In the genomic region with DNA sequence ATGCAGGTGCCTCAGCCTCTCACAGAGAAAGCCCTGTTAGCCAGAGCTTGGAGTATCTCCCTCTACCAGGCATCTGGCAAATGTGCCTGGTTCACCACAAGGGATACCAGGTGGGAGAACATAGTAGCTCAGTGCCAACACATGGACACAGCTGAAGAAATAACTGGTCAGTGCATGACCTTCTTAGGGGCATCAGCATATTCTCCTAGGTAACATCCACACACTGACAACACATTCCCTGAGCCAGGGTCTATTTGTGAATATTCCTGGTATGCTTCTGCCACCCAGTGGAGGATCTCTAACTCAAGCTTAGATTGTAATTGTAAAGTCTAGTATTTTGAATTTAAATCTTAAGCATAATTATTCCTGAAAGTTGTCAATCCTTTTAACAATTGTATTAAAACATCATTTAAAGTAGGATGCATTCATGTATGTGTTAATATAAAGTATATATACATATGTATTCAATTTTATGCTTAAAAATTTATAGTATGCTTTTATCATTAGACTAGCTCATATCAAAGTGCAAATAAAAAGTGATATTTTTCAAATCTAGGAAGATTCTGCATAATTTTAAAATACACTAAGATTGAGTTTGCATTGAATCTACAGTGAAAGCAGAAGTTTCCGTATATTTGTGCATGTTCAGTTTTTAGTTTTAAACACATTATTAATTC, we compare ENCODE assay signal across 8 cellular contexts. TPM values are rescaled to one million over a fixed set of nuclear protein-coding genes. Genes with fewer than 3 reads are reported as not detected.
DNase-seq lines count a peak whose midpoint lies in the region; ATAC-seq, FAIRE-seq and TF ChIP-seq lines count a peak whose summit lies in the region.

No MANE protein-coding gene starts in this region.

- H3K9me3 ChIP-seq in Panc1 (ENCODE audit: control insufficient read depth, insufficient read depth, low read depth, low read length) (no peaks in the 10 kb centered on the region), endothelial cell of umbilical vein (replicated peaks; ENCODE audit: control insufficient read depth, insufficient read depth, low read length) (no peaks in the 10 kb centered on the region)

- TF ChIP-seq CTCF in GM10266 (IDR thresholded peaks at IDR 0.05; ENCODE audit: control insufficient read depth, insufficient read depth, low read depth, missing control alignments), result peak; percentile 38
- peak; percentile 77 for TF ChIP-seq CTCF in Panc1 (IDR thresholded peaks at IDR 0.05)
- peak; percentile 30 to 38 for TF ChIP-seq CTCF in endothelial cell of umbilical vein (IDR thresholded peaks at IDR 0.05; ENCODE audit: extremely low read depth in 1 of 2, insufficient read depth in 1 of 2, low read depth in 1 of 2, low read length in 2 of 2)

- DNase-seq in GM10266 (ENCODE audit: extremely low spot score), result peak; percentile 8
- DNase-seq in Kasumi-1 (lab: John Stamatoyannopoulos, UW), result peak; percentile 68 to 76
- DNase-seq in Panc1 (ENCODE audit: low read depth, low spot score), result peak; percentile 72
- peak; percentile 88 for DNase-seq in endothelial cell of umbilical vein (ENCODE audit: low read depth, low spot score)
- DNase-seq in mucosa of gallbladder (ENCODE audit: low spot score), result peak; percentile 32
- DNase-seq in NK-92 (lab: John Stamatoyannopoulos, UW; ENCODE audit: unreplicated experiment), result no peak
- no peak for DNase-seq in effector CD8-positive, alpha-beta T cell (lab: John Stamatoyannopoulos, UW)

- CTCF ChIA-PET in Panc1 (lab: Charles Lee) (interaction anchor here (0.6 to 2.1 kb wide), 7 partner anchors 54 to 1046 kb away, joined by 3 to 8 read pairs (median 5); no protein-coding TSS in a partner anchor), endothelial cell of umbilical vein (lab: Charles Lee) (interaction anchor here (0.6 to 3.9 kb wide), 53 partner anchors 12 to 1032 kb away, joined by 3 to 97 read pairs (median 4); a partner anchor contains a TSS)

- H3K27ac ChIP-seq in Panc1 (ENCODE audit: low read length) (peak overlapping the region; percentile 59; the same call in 1 of the 2 replicates), endothelial cell of umbilical vein (ENCODE audit: insufficient read depth, low read depth, low read length) (no peak overlapping the region)

- H3K4me3 ChIP-seq in Panc1 (ENCODE audit: low read depth in 2 of 2, low read length in 2 of 2) (no peak overlapping the region), endothelial cell of umbilical vein (replicated peaks in 1 of 3; ENCODE audit: insufficient read depth in 1 of 3, low read depth in 1 of 3, low read length in 3 of 3) (no peak overlapping the region)

- BruUV-seq in Panc1 (replicated peaks; lab: Mats Ljungman, UMichigan) (no TSS peak), endothelial cell of umbilical vein (replicated peaks; lab: Mats Ljungman, UMichigan) (no TSS peak)

- ATAC-seq in Panc1 (peak; percentile 90), HG03280 (IDR thresholded peaks at IDR 0.05; ENCODE audit: unreplicated experiment) (no peak)

- TF ChIP-seq POLR2A in endothelial cell of umbilical vein (IDR thresholded peaks at IDR 0.05; ENCODE audit: low read depth, low read length), result no peak

- H2AFZ ChIP-seq in endothelial cell of umbilical vein (ENCODE audit: low read depth, low read length), result no peak overlapping the region

- intact Hi-C loops in Panc1 (cut with micrococcal nuclease; ENCODE audit: unreplicated experiment) (loop anchor here (1.0 to 10.0 kb wide), 4 partner anchors 312 to 1015 kb away; no protein-coding TSS in a partner anchor), endothelial cell of umbilical vein (cut with micrococcal nuclease) (loop anchor here (1.0 to 5.0 kb wide), 8 partner anchors 45 to 1015 kb away; a partner anchor contains a TSS)

- no peak overlapping the region for H3K9ac ChIP-seq in endothelial cell of umbilical vein (replicated peaks; ENCODE audit: extremely low read depth, insufficient read depth, low read length)

- H3K9me1 ChIP-seq in endothelial cell of umbilical vein (replicated peaks; ENCODE audit: control insufficient read depth, extremely low read depth, insufficient read depth, low read length), result no peaks in the 10 kb centered on the region

- H3K79me2 ChIP-seq in endothelial cell of umbilical vein (ENCODE audit: control insufficient read depth, insufficient read depth, low read length), result no peaks in the 10 kb centered on the region

- H3K36me3 ChIP-seq in Panc1 (ENCODE audit: control insufficient read depth, insufficient read depth, low read length) (no peaks in the 10 kb centered on the region), endothelial cell of umbilical vein (ENCODE audit: control insufficient read depth in 2 of 2, extremely low read depth in 1 of 2, insufficient read depth in 2 of 2, low read length in 2 of 2) (no peaks in the 10 kb centered on the region)

- H3K27me3 ChIP-seq in Panc1 (ENCODE audit: control insufficient read depth, insufficient read depth, low read length) (no peaks in the 10 kb centered on the region), endothelial cell of umbilical vein (ENCODE audit: control insufficient read depth in 2 of 2, insufficient read depth in 2 of 2, low read length in 2 of 2) (no peaks in the 10 kb centered on the region)

- no peak overlapping the region for H3K4me2 ChIP-seq in endothelial cell of umbilical vein (ENCODE audit: insufficient read depth, low read length)

- in situ Hi-C loops in Panc1 (cut with HindIII; ENCODE audit: low pct_unique_long_range_greater_than_20kb, low sequenced_read_pairs), result no loop called here

- no peaks in the 10 kb centered on the region for H4K20me1 ChIP-seq in endothelial cell of umbilical vein (replicated peaks; ENCODE audit: control insufficient read depth, extremely low read depth, insufficient read depth, low read length)

- POLR2A ChIA-PET in Panc1 (lab: Charles Lee) (interaction anchor here (0.7 kb wide), 1 partner anchor 310 kb away, joined by 3 read pairs; no protein-coding TSS in a partner anchor), endothelial cell of umbilical vein (lab: Charles Lee) (no interaction called here)

- peaks cover 8% of the 10 kb centered on the region; the same call in 1 of the 2 replicates for H3K4me1 ChIP-seq in Panc1 (ENCODE audit: control insufficient read depth, insufficient read depth, low read length)
- H3K4me1 ChIP-seq in endothelial cell of umbilical vein (ENCODE audit: control insufficient read depth, extremely low read depth, insufficient read depth, low read length), result peaks cover 5% of the 10 kb centered on the region

- FAIRE-seq in endothelial cell of umbilical vein (lab: Jason Lieb, UNC), result peak; percentile 64

- dilution Hi-C loops in endothelial cell of umbilical vein (cut with MboI; ENCODE audit: extremely low pct_ligation_motif_present, low sequenced_read_pairs), result no loop called here

TF ChIP-seq in endothelial cell of umbilical vein, 7 proteins besides CTCF, POLR2A, EP300 and RAD21:
- TF ChIP-seq GATA2 (IDR thresholded peaks at IDR 0.05; ENCODE audit: insufficient read depth, insufficient read length, low read depth, low read length), result no peak
- TF ChIP-seq EZH2 (IDR thresholded peaks at IDR 0.05; ENCODE audit: borderline replicate concordance, low read depth, low read length, severe bottlenecking), result no peak
- TF ChIP-seq POLR2AphosphoS5 (IDR thresholded peaks at IDR 0.05; ENCODE audit: insufficient read depth, low read depth, low read length), result no peak
- TF ChIP-seq, protein P1, sequence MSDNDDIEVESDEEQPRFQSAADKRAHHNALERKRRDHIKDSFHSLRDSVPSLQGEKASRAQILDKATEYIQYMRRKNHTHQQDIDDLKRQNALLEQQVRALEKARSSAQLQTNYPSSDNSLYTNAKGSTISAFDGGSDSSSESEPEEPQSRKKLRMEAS (IDR thresholded peaks at IDR 0.05; ENCODE audit: insufficient read depth, insufficient read length), result no peak
- TF ChIP-seq MYC (IDR thresholded peaks at IDR 0.05; ENCODE audit: low read depth, low read length), result no peak
- TF ChIP-seq JUN (IDR thresholded peaks at IDR 0.05; ENCODE audit: borderline replicate concordance, insufficient read depth, insufficient read length, low read depth), result no peak
- no peak for TF ChIP-seq FOS (IDR thresholded peaks at IDR 0.05; ENCODE audit: borderline replicate concordance, insufficient read depth, low read length)

RNA-seq across cellular contexts. Expression of a gene that starts 45.3 kb away (rescaled TPM):
- 3.3 TPM for total RNA-seq in Panc1 (2021; ENCODE audit: unreplicated experiment)
- 8.7 TPM for polyA plus RNA-seq in Panc1 (2012; ENCODE audit: insufficient read length)
- total RNA-seq in endothelial cell of umbilical vein, result 1.4 TPM in 2 replicates
- 0.11 and 0.22 TPM in 2 replicates for polyA plus RNA-seq in endothelial cell of umbilical vein
- polyA plus RNA-seq in endothelial cell of umbilical vein (2011; cell fraction: cytosol; rRNA removed), result 0.23 and 1.3 TPM in 2 replicates
- polyA plus RNA-seq in endothelial cell of umbilical vein (2011; cell fraction: nucleus; rRNA removed), result 1.3 and 2.3 TPM in 2 replicates
- polyA plus RNA-seq in endothelial cell of umbilical vein (2012), result 0.21 and 0.60 TPM in 2 replicates
- 0.22 and 0.59 TPM in 2 replicates for polyA minus RNA-seq in endothelial cell of umbilical vein
- not detected for polyA minus RNA-seq in endothelial cell of umbilical vein (2011; cell fraction: cytosol; rRNA and poly(A)+ RNA removed)
- 0.43 and 1.8 TPM in 2 replicates for polyA minus RNA-seq in endothelial cell of umbilical vein (2011; cell fraction: nucleus; rRNA and poly(A)+ RNA removed)
- total RNA-seq in mucosa of gallbladder, result 3.3 TPM

Comparison
In these comparisons a context has a peak if more than half of its experiments do, and no peak if none do; other contexts are left out.
1. DNase-seq: peak in GM10266 (single experiment), Kasumi-1 (2 of 2), Panc1 (single experiment), endothelial cell of umbilical vein (single experiment) and mucosa of gallbladder (single experiment); none in NK-92 (single experiment) and effector CD8-positive, alpha-beta T cell (single experiment).
2. Peak in every context shown above with its lines, with median percentiles within 50 percentile points of each other: CTCF ChIP-seq.